ENCODE assay signal across 2 cellular contexts in genomic region chr1:65119-65518, GRCh38. TPM values are rescaled to one million over a fixed set of nuclear protein-coding genes. Genes with fewer than 3 reads are reported as not detected.
"Had no signal": no experiment of that assay in that cellular context is flagged by ENCODE, and none has a peak within 500 bp of the region (broad histone marks: within the 10 kb centered on the region; RNA-seq: fewer than 3 reads in every experiment).

OR4F5 (plus strand) TSS chr1:65419.

RNA-seq across cellular contexts. Expression of gene OR4F5, which starts in this region (rescaled TPM):
- total RNA-seq: G401, GM12878 had no signal
- polyA plus RNA-seq: GM12878 had no signal
